Comparison of ENCODE assay signal across 20 cellular contexts in the genomic region with DNA sequence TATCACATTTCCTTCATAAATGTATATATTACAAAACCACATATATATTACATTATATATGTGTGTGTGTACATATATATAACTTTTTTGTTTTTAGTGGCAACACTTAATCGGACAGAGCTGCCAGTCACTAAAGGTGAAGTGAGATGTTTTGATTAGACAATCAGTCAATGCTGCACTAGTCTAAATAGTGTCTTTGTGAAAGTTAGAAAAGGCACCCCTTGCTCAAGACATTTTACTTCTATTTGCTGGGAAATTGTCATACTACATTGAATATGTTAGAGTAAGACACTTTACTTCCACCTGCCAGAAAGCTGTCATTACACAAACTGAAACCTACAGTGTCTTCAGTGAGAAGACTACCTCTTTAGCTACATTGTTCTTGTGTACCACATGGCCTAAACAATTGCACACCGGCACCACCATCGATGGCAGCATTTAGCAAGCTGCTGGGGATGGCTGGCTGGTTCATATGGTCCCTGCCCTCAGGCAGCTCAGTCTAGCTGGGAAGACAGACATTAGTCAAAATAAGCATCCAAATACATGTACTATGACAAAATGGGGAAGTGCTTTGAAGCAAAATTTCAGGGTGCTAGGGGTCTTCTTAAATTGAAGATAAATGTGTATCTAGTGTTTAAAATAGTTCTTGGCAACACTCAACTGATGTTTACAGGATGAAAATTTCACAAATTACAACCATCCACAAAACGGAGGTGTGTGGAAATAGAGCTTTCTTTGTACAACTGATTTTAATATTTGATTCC.
"Had no signal": no experiment of that assay in that cellular context is flagged by ENCODE, and none has a peak within 500 bp of the region (broad histone marks: within the 10 kb centered on the region; RNA-seq: fewer than 3 reads in every experiment).

No MANE protein-coding gene starts in this region.

- H3K4me3 ChIP-seq: colonic mucosa, left lung, spleen had no signal

- H3K27me3 ChIP-seq: colonic mucosa, left lung, spleen had no signal

- H3K27ac ChIP-seq: colonic mucosa, left lung, spleen had no signal

- ATAC-seq: activated CD8-positive, alpha-beta T cell treated with anti-CD3 and anti-CD28 coated beads, Interleukin-2, amount 10 ng/mL, durations not matched to agents 7 days and 5 days; left lung had no signal

- H3K9me3 ChIP-seq: colonic mucosa, left lung had no signal

- H3K36me3 ChIP-seq: colonic mucosa, left lung, spleen had no signal

- DNase-seq: activated CD4-positive, alpha-beta T cell treated with anti-CD3 and anti-CD28 coated beads, Interleukin-2, amount 10 ng/mL, durations not matched to agents 24 days and 14 days; activated CD4-positive, CD25-positive, alpha-beta regulatory T cell; activated CD8-positive, alpha-beta memory T cell treated with anti-CD3 and anti-CD28 coated beads, Interleukin-2, amount 50 U/mL, for 4 hours; activated CD8-positive, alpha-beta T cell treated with anti-CD3 and anti-CD28 coated beads, Interleukin-2, amount 10 ng/mL, durations not matched to agents 7 days and 5 days; activated effector memory CD4-positive, alpha-beta T cell treated with anti-CD3 and anti-CD28 coated beads, Interleukin-2, amount 50 U/mL, for 16 hours; activated naive CD4-positive, alpha-beta T cell treated with anti-CD3 and anti-CD28 coated beads, Interleukin-2, amount 50 U/mL, for 16 hours; activated T-cell treated with anti-CD3 and anti-CD28 coated beads, Interleukin-2, amount 50 U/mL, for 48 hours; aorta; colonic mucosa; erythroblast; head of caudate nucleus; left lung; mammary epithelial cell; nephron progenitor cell; occipital lobe; posterior cingulate gyrus; retina; spleen; stimulated activated naive B cell treated with anti-CD40 and anti-IgM and Interleukin-4, amounts not matched to agents 10 μg/mL and 1 μg/mL and 100 μg/mL, for 72 hours; T-helper 9 cell had no signal
